1 cellular context compared by ENCODE assay signal in the genomic region with DNA sequence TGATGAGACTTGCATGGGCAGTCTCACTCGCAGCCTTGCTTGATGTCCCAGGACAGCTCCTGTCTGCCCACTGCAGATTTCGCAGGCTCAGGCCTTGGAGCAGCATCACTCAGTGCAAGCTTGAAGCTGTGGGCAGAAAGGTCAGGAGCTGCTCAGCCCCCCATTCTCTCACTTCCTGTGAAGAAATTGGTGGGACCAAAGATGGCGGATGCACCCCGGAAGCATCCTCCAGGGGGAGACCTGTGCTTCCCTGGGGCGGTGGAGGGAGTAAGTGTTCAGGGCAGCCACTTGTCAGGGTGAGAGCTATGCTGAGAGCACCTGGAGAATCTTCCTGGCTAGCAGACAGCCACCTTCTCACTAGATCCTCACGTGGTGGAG.
A peak's percentile ranks its signal among the peaks of the same experiment; 100 is the strongest.
TF ChIP-seq lines count a peak whose summit lies in the region.

No MANE protein-coding gene starts in this region.

TF ChIP-seq in GM12878, 131 proteins besides CTCF, POLR2A, EP300 and RAD21:
- TF ChIP-seq YY1 (IDR thresholded peaks at IDR 0.05; ENCODE audit: low read depth, low read length) = 0 out of 2 replicates have a peak, but pooled peaks have one; percentile 23
- no peak for TF ChIP-seq MEF2B (IDR thresholded peaks at IDR 0.05; ENCODE audit: partially characterized antibody, poor library complexity, severe bottlenecking)
